In the genomic region with DNA sequence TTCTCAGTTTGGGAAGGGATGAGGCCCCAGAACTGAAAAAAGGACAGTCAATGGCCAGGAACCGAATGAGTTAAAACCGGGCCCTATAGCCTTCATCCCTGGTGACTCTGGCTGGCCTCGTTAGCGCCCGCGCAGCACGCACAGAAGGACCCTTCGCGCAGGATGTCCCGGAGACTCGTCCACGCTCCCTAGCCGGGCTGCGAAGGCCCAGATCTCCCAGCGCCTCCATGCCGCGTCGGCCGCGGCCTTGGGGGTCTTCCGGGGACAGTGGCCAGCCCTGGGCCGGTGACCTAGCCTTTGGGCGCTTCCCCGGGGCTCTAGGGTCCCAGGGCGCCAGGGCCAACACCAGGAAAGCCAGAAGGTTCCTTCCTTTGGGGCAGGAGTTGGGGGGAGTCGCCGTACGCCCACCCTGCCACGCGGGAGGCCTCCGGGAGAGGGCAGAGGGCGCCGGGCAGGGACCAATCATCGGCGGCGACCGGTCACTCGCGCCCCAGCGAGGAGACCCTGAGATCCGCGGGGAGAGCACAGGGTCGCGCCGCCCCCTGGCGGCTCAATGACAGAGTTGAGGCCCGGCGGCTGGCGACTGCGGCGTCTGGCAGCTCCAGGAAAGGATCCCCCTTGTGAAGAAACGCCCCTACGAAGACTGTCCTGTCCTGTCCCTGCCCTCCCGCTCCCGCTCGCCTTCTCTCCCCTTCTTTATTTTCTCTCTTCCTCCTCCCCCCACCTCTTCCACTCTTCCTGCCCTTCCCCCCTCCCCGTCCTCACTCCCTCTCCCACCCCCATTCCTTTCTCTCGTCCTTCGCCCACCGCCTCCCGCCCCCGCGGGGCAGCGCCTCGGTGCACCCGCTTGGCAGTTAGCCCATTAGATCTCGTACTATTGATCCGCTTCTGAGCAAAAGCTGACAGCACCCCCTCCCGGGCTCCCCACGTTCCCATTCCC, we compare ENCODE assay signal across 1 cellular context.
A peak's percentile ranks its signal among the peaks of the same experiment; 100 is the strongest.
TF ChIP-seq lines count a peak whose summit lies in the region.

No MANE protein-coding gene starts in this region.

TF ChIP-seq in HEK293, 187 proteins besides CTCF, POLR2A, EP300 and RAD21 (continued from another document and continues in another):
- TF ChIP-seq ELK4 (IDR thresholded peaks at IDR 0.05; ENCODE audit: borderline replicate concordance, low read depth, low read length) (no peak), SETDB1 (IDR thresholded peaks at IDR 0.05; ENCODE audit: insufficient read length, low read length) (no peak), TSHZ1 (tag by site-specific recombination; IDR thresholded peaks at IDR 0.05; ENCODE audit: borderline replicate concordance) (no peak), HOXD13 (CRISPR knock-in tag; IDR thresholded peaks at IDR 0.05; ENCODE audit: borderline replicate concordance) (no peak), HIC1 (tag by site-specific recombination; IDR thresholded peaks at IDR 0.05) (no peak), ZNF654 (tag by site-specific recombination; IDR thresholded peaks at IDR 0.05; ENCODE audit: low read depth) (peak; percentile 59), ZNF433 (tag by site-specific recombination; IDR thresholded peaks at IDR 0.05; ENCODE audit: low read depth) (no peak), GLIS1 (tag by site-specific recombination; IDR thresholded peaks at IDR 0.05) (no peak), PRDM4 (tag by site-specific recombination; IDR thresholded peaks at IDR 0.05) (no peak), ZSCAN30 (tag by site-specific recombination; IDR thresholded peaks at IDR 0.05) (peak; percentile 58; the same call in 1 of the 2 replicates), ZNF529 (tag by site-specific recombination; IDR thresholded peaks at IDR 0.05; ENCODE audit: insufficient replicate concordance) (no peak), ZNF366 (tag by site-specific recombination; conservative IDR thresholded peaks at IDR 0.05) (peak; percentile 49; the same call in 1 of the 2 replicates), OSR2 (tag by site-specific recombination; IDR thresholded peaks at IDR 0.05) (no peak), SALL2 (tag by site-specific recombination; IDR thresholded peaks at IDR 0.05; ENCODE audit: borderline replicate concordance) (no peak), ZNF121 (tag by site-specific recombination; IDR thresholded peaks at IDR 0.05) (no peak), ZNF274 (IDR thresholded peaks at IDR 0.05; ENCODE audit: low read length) (no peak), ZNF274 (tag by site-specific recombination; IDR thresholded peaks at IDR 0.05; ENCODE audit: borderline replicate concordance) (no peak), ZNF169 (tag by site-specific recombination; IDR thresholded peaks at IDR 0.05) (no peak), ZNF548 (tag by site-specific recombination; IDR thresholded peaks at IDR 0.05) (no peak), TRIM28 (IDR thresholded peaks at IDR 0.05; ENCODE audit: borderline replicate concordance, low read length) (no peak), TCF7L2 (IDR thresholded peaks at IDR 0.05; ENCODE audit: borderline replicate concordance, low read depth, low read length) (no peak), ZBTB20 (tag by site-specific recombination; IDR thresholded peaks at IDR 0.05) (peak; percentile 46; the same call in 1 of the 2 replicates), ZFHX2 (tag by site-specific recombination; conservative IDR thresholded peaks at IDR 0.05) (peak; percentile 96), EGR2 (tag by site-specific recombination; IDR thresholded peaks at IDR 0.05; ENCODE audit: low read depth) (peak; percentile 96), MYNN (tag by site-specific recombination; IDR thresholded peaks at IDR 0.05; ENCODE audit: borderline replicate concordance) (no peak), ZNF600 (tag by site-specific recombination; IDR thresholded peaks at IDR 0.05) (no peak), ZNF223 (tag by site-specific recombination; IDR thresholded peaks at IDR 0.05) (no peak), ZBTB1 (tag by site-specific recombination; IDR thresholded peaks at IDR 0.05) (no peak), ZNF10 (tag by site-specific recombination; IDR thresholded peaks at IDR 0.05) (no peak), ZNF626 (tag by site-specific recombination; IDR thresholded peaks at IDR 0.05) (no peak), ZNF157 (tag by site-specific recombination; IDR thresholded peaks at IDR 0.05) (no peak), ZNF837 (tag by site-specific recombination; IDR thresholded peaks at IDR 0.05) (no peak), ZNF341 (tag by site-specific recombination; IDR thresholded peaks at IDR 0.05; ENCODE audit: low read depth) (peak; percentile 78), ZNF112 (tag by site-specific recombination; IDR thresholded peaks at IDR 0.05) (no peak), KLF8 (tag by site-specific recombination; IDR thresholded peaks at IDR 0.05) (peak; percentile 38; the same call in 1 of the 2 replicates), ZNF530 (tag by site-specific recombination; IDR thresholded peaks at IDR 0.05; ENCODE audit: low read depth) (no peak), ZNF211 (tag by site-specific recombination; IDR thresholded peaks at IDR 0.05; ENCODE audit: low read depth) (no peak), ZNF155 (tag by site-specific recombination; IDR thresholded peaks at IDR 0.05) (no peak), ZNF248 (tag by site-specific recombination; IDR thresholded peaks at IDR 0.05) (no peak), ZNF830 (tag by site-specific recombination; IDR thresholded peaks at IDR 0.05; ENCODE audit: low read depth) (no peak), RBAK (tag by site-specific recombination; IDR thresholded peaks at IDR 0.05) (no peak), FEZF1 (tag by site-specific recombination; IDR thresholded peaks at IDR 0.05) (no peak), ZNF146 (tag by site-specific recombination; IDR thresholded peaks at IDR 0.05) (0 out of 2 replicates have a peak, but pooled peaks have one; percentile 7)
- TF ChIP-seq, protein P1, sequence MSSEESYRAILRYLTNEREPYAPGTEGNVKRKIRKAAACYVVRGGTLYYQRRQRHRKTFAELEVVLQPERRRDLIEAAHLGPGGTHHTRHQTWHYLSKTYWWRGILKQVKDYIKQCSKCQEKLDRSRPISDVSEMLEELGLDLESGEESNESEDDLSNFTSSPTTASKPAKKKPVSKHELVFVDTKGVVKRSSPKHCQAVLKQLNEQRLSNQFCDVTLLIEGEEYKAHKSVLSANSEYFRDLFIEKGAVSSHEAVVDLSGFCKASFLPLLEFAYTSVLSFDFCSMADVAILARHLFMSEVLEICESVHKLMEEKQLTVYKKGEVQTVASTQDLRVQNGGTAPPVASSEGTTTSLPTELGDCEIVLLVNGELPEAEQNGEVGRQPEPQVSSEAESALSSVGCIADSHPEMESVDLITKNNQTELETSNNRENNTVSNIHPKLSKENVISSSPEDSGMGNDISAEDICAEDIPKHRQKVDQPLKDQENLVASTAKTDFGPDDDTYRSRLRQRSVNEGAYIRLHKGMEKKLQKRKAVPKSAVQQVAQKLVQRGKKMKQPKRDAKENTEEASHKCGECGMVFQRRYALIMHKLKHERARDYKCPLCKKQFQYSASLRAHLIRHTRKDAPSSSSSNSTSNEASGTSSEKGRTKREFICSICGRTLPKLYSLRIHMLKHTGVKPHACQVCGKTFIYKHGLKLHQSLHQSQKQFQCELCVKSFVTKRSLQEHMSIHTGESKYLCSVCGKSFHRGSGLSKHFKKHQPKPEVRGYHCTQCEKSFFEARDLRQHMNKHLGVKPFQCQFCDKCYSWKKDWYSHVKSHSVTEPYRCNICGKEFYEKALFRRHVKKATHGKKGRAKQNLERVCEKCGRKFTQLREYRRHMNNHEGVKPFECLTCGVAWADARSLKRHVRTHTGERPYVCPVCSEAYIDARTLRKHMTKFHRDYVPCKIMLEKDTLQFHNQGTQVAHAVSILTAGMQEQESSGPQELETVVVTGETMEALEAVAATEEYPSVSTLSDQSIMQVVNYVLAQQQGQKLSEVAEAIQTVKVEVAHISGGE (tag by site-specific recombination; conservative IDR thresholded peaks at IDR 0.05; ENCODE audit: low read depth) = no peak
- TF ChIP-seq, protein P2, sequence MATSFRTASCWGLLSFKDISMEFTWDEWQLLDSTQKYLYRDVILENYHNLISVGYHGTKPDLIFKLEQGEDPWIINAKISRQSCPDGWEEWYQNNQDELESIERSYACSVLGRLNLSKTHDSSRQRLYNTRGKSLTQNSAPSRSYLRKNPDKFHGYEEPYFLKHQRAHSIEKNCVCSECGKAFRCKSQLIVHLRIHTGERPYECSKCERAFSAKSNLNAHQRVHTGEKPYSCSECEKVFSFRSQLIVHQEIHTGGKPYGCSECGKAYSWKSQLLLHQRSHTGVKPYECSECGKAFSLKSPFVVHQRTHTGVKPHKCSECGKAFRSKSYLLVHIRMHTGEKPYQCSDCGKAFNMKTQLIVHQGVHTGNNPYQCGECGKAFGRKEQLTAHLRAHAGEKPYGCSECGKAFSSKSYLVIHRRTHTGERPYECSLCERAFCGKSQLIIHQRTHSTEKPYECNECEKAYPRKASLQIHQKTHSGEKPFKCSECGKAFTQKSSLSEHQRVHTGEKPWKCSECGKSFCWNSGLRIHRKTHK (tag by site-specific recombination; IDR thresholded peaks at IDR 0.05) = no peak
- TF ChIP-seq, protein P3, sequence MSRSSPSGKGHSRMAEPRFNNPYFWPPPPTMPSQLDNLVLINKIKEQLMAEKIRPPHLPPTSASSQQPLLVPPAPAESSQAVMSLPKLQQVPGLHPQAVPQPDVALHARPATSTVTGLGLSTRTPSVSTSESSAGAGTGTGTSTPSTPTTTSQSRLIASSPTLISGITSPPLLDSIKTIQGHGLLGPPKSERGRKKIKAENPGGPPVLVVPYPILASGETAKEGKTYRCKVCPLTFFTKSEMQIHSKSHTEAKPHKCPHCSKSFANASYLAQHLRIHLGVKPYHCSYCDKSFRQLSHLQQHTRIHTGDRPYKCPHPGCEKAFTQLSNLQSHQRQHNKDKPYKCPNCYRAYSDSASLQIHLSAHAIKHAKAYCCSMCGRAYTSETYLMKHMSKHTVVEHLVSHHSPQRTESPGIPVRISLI (tag by site-specific recombination; IDR thresholded peaks at IDR 0.05) = no peak
